8 cellular contexts compared by ENCODE assay signal in the genomic region with DNA sequence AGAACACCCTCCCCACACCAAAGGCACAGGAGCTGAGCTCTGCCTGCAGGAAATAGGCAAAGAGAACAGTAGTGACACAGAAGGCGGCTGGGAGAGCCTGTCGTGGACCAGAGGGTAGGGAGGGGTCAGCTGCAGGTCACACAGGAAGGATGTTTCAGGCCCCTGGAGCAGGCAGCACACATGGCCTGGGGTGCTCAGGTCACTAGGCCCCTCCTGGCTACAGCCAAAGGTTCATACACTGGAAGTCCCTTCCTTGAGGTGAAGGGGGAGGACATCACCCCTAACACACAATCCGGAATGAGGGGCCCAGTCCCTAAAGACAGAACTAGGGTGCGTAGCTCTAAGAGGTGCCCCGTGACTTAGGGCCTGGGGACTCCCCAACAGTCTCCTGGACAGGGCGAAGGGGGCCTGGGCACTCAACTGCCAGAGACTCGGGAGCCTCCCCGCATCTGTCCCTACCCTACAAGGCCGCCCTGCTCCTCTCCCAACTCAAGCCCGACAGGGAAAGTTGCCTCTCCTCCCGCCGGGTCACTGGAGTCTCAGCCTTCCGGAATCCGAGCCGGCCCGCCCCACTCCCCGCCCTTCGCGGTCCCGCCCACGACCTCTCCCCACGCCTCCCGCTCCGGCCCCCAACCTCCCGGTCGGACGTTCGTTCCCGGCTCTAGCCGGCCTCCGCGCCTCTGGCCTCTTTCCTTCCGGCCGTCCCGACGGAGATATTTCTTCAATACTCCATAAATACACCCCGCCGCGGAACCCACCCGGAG. TPM values are rescaled to one million over a fixed set of nuclear protein-coding genes. Genes with fewer than 3 reads are reported as not detected.
A peak's percentile ranks its signal among the peaks of the same experiment; 100 is the strongest.
DNase-seq lines count a peak whose midpoint lies in the region; ATAC-seq, FAIRE-seq and TF ChIP-seq lines count a peak whose summit lies in the region.

TSS of gene CYB5R2 (minus strand) at position 541 of the 764 bp plus-strand sequence. CDS start 675 bp downstream, outside the sequence.

- no peaks in the 10 kb centered on the region for H3K79me2 ChIP-seq in neural cell (replicated peaks; ENCODE audit: insufficient read depth, low read length)

- no peaks in the 10 kb centered on the region for H3K36me3 ChIP-seq in neural cell (ENCODE audit: insufficient read depth, low read length)

- no peak for TF ChIP-seq CTCF in GM20000 (IDR thresholded peaks at IDR 0.05; ENCODE audit: extremely low read depth, missing control alignments)
- no peak for TF ChIP-seq CTCF in WTC11 (IDR thresholded peaks at IDR 0.05)
- TF ChIP-seq CTCF in neural cell (IDR thresholded peaks at IDR 0.05; ENCODE audit: poor library complexity, severe bottlenecking) = no peak

- no peaks in the 10 kb centered on the region for H3K9me2 ChIP-seq in neural cell (ENCODE audit: insufficient read depth, low read length)

- H3K4me2 ChIP-seq in neural cell (ENCODE audit: low read length) = no peak within 1 kb of the TSS

- H3K9me3 ChIP-seq in neural cell (ENCODE audit: low read length) = no peaks in the 10 kb centered on the region

- no peak for FAIRE-seq in frontal cortex (lab: Jason Lieb, UNC)

- no peak within 1 kb of the TSS for H3K9ac ChIP-seq in neural cell (ENCODE audit: low read length)

- no peak within 1 kb of the TSS for H2AFZ ChIP-seq in neural cell (ENCODE audit: low read depth, low read length)

- peaks cover 37% of the 10 kb centered on the region for H3K27me3 ChIP-seq in neural cell (ENCODE audit: insufficient read depth, low read depth, low read length)

- H3K36me3 Mint-ChIP-seq in WTC11 = peaks cover 20% of the 10 kb centered on the region

- peak within 1 kb of the TSS; percentile 52 for H3K4me3 ChIP-seq in neural cell (ENCODE audit: low read length)

- peaks cover 51% of the 10 kb centered on the region for H3K4me1 Mint-ChIP-seq in WTC11

- peak within 1 kb of the TSS; percentile 78 for H3K4me3 Mint-ChIP-seq in WTC11

- H3K9me3 Mint-ChIP-seq in WTC11 = no peaks in the 10 kb centered on the region

- ATAC-seq in WTC11 = peak; percentile 62

- H3K27ac Mint-ChIP-seq in WTC11 = peak within 1 kb of the TSS; percentile 85; the same call in 1 of the 2 replicates

- no peak within 1 kb of the TSS for H3K27ac ChIP-seq in neural cell (ENCODE audit: low read length)

- CTCF ChIA-PET in WTC11 (lab: Charles Lee) = interaction anchor here (0.7 to 1.8 kb wide), 6 partner anchors 8 to 254 kb away, joined by 3 to 7 read pairs (median 4); no protein-coding TSS in a partner anchor

- H4K20me1 ChIP-seq in neural cell (ENCODE audit: insufficient read depth) = no peaks in the 10 kb centered on the region

- peak; percentile 43 for DNase-seq in CD1c-positive myeloid dendritic cell (ENCODE audit: extremely low spot score)
- peak; percentile 79 for DNase-seq in GM20000 (ENCODE audit: low spot score)
- DNase-seq in WTC11 (ENCODE audit: low spot score) = peak; percentile 76
- DNase-seq in frontal cortex (ENCODE audit: low spot score in 2 of 2) = peak; percentile 59 to 60
- no peak for DNase-seq in cerebellar nuclear complex (lab: John Stamatoyannopoulos, UW)
- DNase-seq in NCI-H446 treated with DMSO at 0.1 percent for 48 hours (lab: John Stamatoyannopoulos, UW) = no peak
- no peak for DNase-seq in dedifferentiated amniotic fluid mesenchymal stem cell (ENCODE audit: extremely low spot score)

- no peaks in the 10 kb centered on the region for H3F3A ChIP-seq in neural cell (ENCODE audit: insufficient read depth, low read length, poor library complexity, severe bottlenecking)

- no peak for TF ChIP-seq RAD21 in neural cell (conservative IDR thresholded peaks at IDR 0.05)

- POLR2A ChIA-PET in WTC11 (lab: Charles Lee) = interaction anchor here (1.7 to 2.5 kb wide), 2 partner anchors 16 to 22 kb away, joined by 4 to 7 read pairs; no protein-coding TSS in a partner anchor

- 0 out of 2 replicates have a peak, but pooled peaks cover 4% of the 10 kb centered on the region for H3K27me3 Mint-ChIP-seq in WTC11 (ENCODE audit: low read depth)

- TF ChIP-seq EP300 in neural cell (conservative IDR thresholded peaks at IDR 0.05; ENCODE audit: poor library complexity, severe bottlenecking) = no peak

TF ChIP-seq in WTC11, 78 proteins besides CTCF, POLR2A, EP300 and RAD21 (continues in another document):
- no peak for TF ChIP-seq FOXP1 (CRISPR knock-in tag; IDR thresholded peaks at IDR 0.05; ENCODE audit: borderline replicate concordance)
- TF ChIP-seq ZBTB21 (CRISPR knock-in tag; IDR thresholded peaks at IDR 0.05; ENCODE audit: borderline replicate concordance) = no peak
- peak; percentile 75 for TF ChIP-seq SP1 (CRISPR knock-in tag; conservative IDR thresholded peaks at IDR 0.05)
- no peak for TF ChIP-seq GTF2I (CRISPR knock-in tag; conservative IDR thresholded peaks at IDR 0.05)
- no peak for TF ChIP-seq ATF1 (CRISPR knock-in tag; IDR thresholded peaks at IDR 0.05)
- no peak for TF ChIP-seq MXD4 (CRISPR knock-in tag; IDR thresholded peaks at IDR 0.05; ENCODE audit: borderline replicate concordance)
- TF ChIP-seq CBFB (CRISPR knock-in tag; IDR thresholded peaks at IDR 0.05; ENCODE audit: low read depth) = no peak
- TF ChIP-seq ZNF512 (CRISPR knock-in tag; IDR thresholded peaks at IDR 0.05; ENCODE audit: borderline replicate concordance) = no peak
- TF ChIP-seq, protein P1, sequence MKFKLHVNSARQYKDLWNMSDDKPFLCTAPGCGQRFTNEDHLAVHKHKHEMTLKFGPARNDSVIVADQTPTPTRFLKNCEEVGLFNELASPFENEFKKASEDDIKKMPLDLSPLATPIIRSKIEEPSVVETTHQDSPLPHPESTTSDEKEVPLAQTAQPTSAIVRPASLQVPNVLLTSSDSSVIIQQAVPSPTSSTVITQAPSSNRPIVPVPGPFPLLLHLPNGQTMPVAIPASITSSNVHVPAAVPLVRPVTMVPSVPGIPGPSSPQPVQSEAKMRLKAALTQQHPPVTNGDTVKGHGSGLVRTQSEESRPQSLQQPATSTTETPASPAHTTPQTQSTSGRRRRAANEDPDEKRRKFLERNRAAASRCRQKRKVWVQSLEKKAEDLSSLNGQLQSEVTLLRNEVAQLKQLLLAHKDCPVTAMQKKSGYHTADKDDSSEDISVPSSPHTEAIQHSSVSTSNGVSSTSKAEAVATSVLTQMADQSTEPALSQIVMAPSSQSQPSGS (CRISPR knock-in tag; IDR thresholded peaks at IDR 0.05; ENCODE audit: borderline replicate concordance, low read depth) = no peak

TF ChIP-seq in neural cell, 6 proteins besides CTCF, POLR2A, EP300 and RAD21:
- no peak for TF ChIP-seq SMC3 (conservative IDR thresholded peaks at IDR 0.05; ENCODE audit: poor library complexity)
- TF ChIP-seq POLR2AphosphoS5 (IDR thresholded peaks at IDR 0.05) = no peak
- TF ChIP-seq MXI1 (conservative IDR thresholded peaks at IDR 0.05; ENCODE audit: poor library complexity, severe bottlenecking) = no peak
- TF ChIP-seq TAF1 (IDR thresholded peaks at IDR 0.05; ENCODE audit: low read depth) = no peak
- TF ChIP-seq, protein P2, sequence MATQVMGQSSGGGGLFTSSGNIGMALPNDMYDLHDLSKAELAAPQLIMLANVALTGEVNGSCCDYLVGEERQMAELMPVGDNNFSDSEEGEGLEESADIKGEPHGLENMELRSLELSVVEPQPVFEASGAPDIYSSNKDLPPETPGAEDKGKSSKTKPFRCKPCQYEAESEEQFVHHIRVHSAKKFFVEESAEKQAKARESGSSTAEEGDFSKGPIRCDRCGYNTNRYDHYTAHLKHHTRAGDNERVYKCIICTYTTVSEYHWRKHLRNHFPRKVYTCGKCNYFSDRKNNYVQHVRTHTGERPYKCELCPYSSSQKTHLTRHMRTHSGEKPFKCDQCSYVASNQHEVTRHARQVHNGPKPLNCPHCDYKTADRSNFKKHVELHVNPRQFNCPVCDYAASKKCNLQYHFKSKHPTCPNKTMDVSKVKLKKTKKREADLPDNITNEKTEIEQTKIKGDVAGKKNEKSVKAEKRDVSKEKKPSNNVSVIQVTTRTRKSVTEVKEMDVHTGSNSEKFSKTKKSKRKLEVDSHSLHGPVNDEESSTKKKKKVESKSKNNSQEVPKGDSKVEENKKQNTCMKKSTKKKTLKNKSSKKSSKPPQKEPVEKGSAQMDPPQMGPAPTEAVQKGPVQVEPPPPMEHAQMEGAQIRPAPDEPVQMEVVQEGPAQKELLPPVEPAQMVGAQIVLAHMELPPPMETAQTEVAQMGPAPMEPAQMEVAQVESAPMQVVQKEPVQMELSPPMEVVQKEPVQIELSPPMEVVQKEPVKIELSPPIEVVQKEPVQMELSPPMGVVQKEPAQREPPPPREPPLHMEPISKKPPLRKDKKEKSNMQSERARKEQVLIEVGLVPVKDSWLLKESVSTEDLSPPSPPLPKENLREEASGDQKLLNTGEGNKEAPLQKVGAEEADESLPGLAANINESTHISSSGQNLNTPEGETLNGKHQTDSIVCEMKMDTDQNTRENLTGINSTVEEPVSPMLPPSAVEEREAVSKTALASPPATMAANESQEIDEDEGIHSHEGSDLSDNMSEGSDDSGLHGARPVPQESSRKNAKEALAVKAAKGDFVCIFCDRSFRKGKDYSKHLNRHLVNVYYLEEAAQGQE (IDR thresholded peaks at IDR 0.05; ENCODE audit: borderline replicate concordance) = no peak
- no peak for TF ChIP-seq EZH2 (IDR thresholded peaks at IDR 0.05; ENCODE audit: borderline replicate concordance, insufficient read depth, low read length, poor library complexity, severe bottlenecking)

RNA-seq across cellular contexts. Expression of gene CYB5R2, which starts in this region (rescaled TPM):
- total RNA-seq in WTC11 (2021) (36.6 to 40.3 TPM (median 36.8 TPM) in 3 replicates), frontal cortex (2.0 TPM)
- polyA plus RNA-seq in neural cell = 0.92 TPM in 1 of 2 replicates, not detected in the other
- polyA minus RNA-seq in neural cell = not detected in 2 replicates

Comparison
In these comparisons a context has a peak if more than half of its experiments do, and no peak if none do; other contexts are left out.
1. RNA of gene CYB5R2 (total RNA-seq): 36.6 to 40.3 TPM in WTC11; 2.0 TPM in frontal cortex (single experiment); every median in the first group is over 10 times any median in the second.
2. DNase-seq: peak in CD1c-positive myeloid dendritic cell (single experiment), GM20000 (single experiment), WTC11 (single experiment) and frontal cortex (2 of 2); none in cerebellar nuclear complex (0 of 2), NCI-H446 treated with DMSO at 0.1 percent for 48 hours (single experiment) and dedifferentiated amniotic fluid mesenchymal stem cell (single experiment).